In genomic region chr13:52454459-52454824, GRCh38 we compare ENCODE assay signal across 8 cellular contexts. TPM values are rescaled to one million over a fixed set of nuclear protein-coding genes. Genes with fewer than 3 reads are reported as not detected.
DNase-seq lines count a peak whose midpoint lies in the region; ATAC-seq and TF ChIP-seq lines count a peak whose summit lies in the region.

No MANE protein-coding gene starts in this region.

- POLR2A ChIA-PET in RWPE1 (lab: Yijun Ruan, JAX; ENCODE audit: low non-redundant PET) = no interaction called here

- DNase-seq in G401 (ENCODE audit: low spot score) (peak; percentile 72), RWPE1 (ENCODE audit: low spot score) (peak; percentile 44), naive B cell (peak; percentile 67), iPS-NIHi11 (ENCODE audit: low spot score) (no peak), HK-2 (ENCODE audit: unreplicated experiment) (no peak)

- H3K27ac Mint-ChIP-seq in dendritic cell treated with granulocyte-macrophage colony-stimulating factor and Interleukin-4, amounts not matched to agents 40 ng/mL and 50 ng/mL, for 4 days = peak overlapping the region; percentile 99
- H3K27ac Mint-ChIP-seq in naive B cell = peak overlapping the region; percentile 91 to 100 (median 94)

- H3K4me3 Mint-ChIP-seq in dendritic cell treated with granulocyte-macrophage colony-stimulating factor and Interleukin-4, amounts not matched to agents 40 ng/mL and 50 ng/mL, for 4 days = peak overlapping the region; percentile 95
- H3K4me3 Mint-ChIP-seq in naive B cell = peak overlapping the region; percentile 78 to 99 (median 98)

- H3K27ac ChIP-seq in RWPE1 = peak overlapping the region; percentile 95

- peak; percentile 32 for ATAC-seq in GM19395 (IDR thresholded peaks at IDR 0.05; ENCODE audit: unreplicated experiment)
- ATAC-seq in HG03565 (IDR thresholded peaks at IDR 0.05; ENCODE audit: unreplicated experiment) = peak; percentile 18
- peak; percentile 17 to 29 for ATAC-seq in naive B cell (ENCODE audit: low read depth in 2 of 2)

- in situ Hi-C loops in G401 (cut with HindIII; ENCODE audit: low sequenced_read_pairs) = no loop called here

- peaks cover 17% of the 10 kb centered on the region for H3K4me1 Mint-ChIP-seq in dendritic cell treated with granulocyte-macrophage colony-stimulating factor and Interleukin-4, amounts not matched to agents 40 ng/mL and 50 ng/mL, for 4 days (ENCODE audit: low read depth)
- H3K4me1 Mint-ChIP-seq in naive B cell = peaks cover 30 to 36% (median 34%) of the 10 kb centered on the region in 3 donors

- CTCF ChIA-PET in RWPE1 (lab: Yijun Ruan, JAX) = no interaction called here

- intact Hi-C loops in dendritic cell treated with granulocyte-macrophage colony-stimulating factor and Interleukin-4, amounts not matched to agents 40 ng/mL and 50 ng/mL, for 4 days (cut with micrococcal nuclease) = loop anchor here (5.0 kb wide), 2 partner anchors 107 to 442 kb away; partner anchors contain the start of genes ALG11 and ATP7B

- TF ChIP-seq CTCF in RWPE1 (conservative IDR thresholded peaks at IDR 0.05; ENCODE audit: low read depth) = no peak

- H3K36me3 Mint-ChIP-seq in dendritic cell treated with granulocyte-macrophage colony-stimulating factor and Interleukin-4, amounts not matched to agents 40 ng/mL and 50 ng/mL, for 4 days (ENCODE audit: low read depth) = peaks cover 33% of the 10 kb centered on the region
- no peaks in the 10 kb centered on the region for H3K36me3 Mint-ChIP-seq in naive B cell

- no peaks in the 10 kb centered on the region for H3K9me3 Mint-ChIP-seq in dendritic cell treated with granulocyte-macrophage colony-stimulating factor and Interleukin-4, amounts not matched to agents 40 ng/mL and 50 ng/mL, for 4 days
- no peaks in the 10 kb centered on the region for H3K9me3 Mint-ChIP-seq in naive B cell

- no peaks in the 10 kb centered on the region for H3K27me3 Mint-ChIP-seq in dendritic cell treated with granulocyte-macrophage colony-stimulating factor and Interleukin-4, amounts not matched to agents 40 ng/mL and 50 ng/mL, for 4 days
- H3K27me3 Mint-ChIP-seq in naive B cell = no peaks in the 10 kb centered on the region

RNA-seq across cellular contexts. Expression of gene CKAP2, which starts 0.8 kb away (rescaled TPM):
- 42.8 and 75.3 TPM in 2 replicates for total RNA-seq in G401 (2014; rRNA removed; shearing (Covaris generic))
- 10 to 100 TPM; 16.5 to 32.3 (median 25.2) TPM for polyA plus RNA-seq in naive B cell (ENCODE audit: low read depth in 6 of 6)

RNA-seq across cellular contexts. Expression of gene VPS36, which starts 4.0 kb away (rescaled TPM):
- 12.6 and 21.2 TPM in 2 replicates for total RNA-seq in G401 (2014; rRNA removed; shearing (Covaris generic))
- 10 to 100 TPM; 34.3 to 50.4 (median 44.1) TPM for polyA plus RNA-seq in naive B cell (ENCODE audit: low read depth in 6 of 6)

RNA-seq across cellular contexts. Expression of gene THSD1, which starts 48.5 kb away (rescaled TPM):
- total RNA-seq in G401 (2014; rRNA removed; shearing (Covaris generic)) = 0.55 and 1.3 TPM in 2 replicates
- polyA plus RNA-seq in naive B cell (ENCODE audit: low read depth in 6 of 6) = under 1 TPM in 1 of 6 donors, not detected in 5; 0.27 TPM

Comparison
In these comparisons a context has a peak if more than half of its experiments do, and no peak if none do; other contexts are left out.
1. DNase-seq: peak in G401 (single experiment), RWPE1 (single experiment) and naive B cell (single experiment); none in iPS-NIHi11 (single experiment) and HK-2 (single experiment).
2. Peak in every context shown above with its lines, with median percentiles within 50 percentile points of each other: ATAC-seq.